In the genomic region with DNA sequence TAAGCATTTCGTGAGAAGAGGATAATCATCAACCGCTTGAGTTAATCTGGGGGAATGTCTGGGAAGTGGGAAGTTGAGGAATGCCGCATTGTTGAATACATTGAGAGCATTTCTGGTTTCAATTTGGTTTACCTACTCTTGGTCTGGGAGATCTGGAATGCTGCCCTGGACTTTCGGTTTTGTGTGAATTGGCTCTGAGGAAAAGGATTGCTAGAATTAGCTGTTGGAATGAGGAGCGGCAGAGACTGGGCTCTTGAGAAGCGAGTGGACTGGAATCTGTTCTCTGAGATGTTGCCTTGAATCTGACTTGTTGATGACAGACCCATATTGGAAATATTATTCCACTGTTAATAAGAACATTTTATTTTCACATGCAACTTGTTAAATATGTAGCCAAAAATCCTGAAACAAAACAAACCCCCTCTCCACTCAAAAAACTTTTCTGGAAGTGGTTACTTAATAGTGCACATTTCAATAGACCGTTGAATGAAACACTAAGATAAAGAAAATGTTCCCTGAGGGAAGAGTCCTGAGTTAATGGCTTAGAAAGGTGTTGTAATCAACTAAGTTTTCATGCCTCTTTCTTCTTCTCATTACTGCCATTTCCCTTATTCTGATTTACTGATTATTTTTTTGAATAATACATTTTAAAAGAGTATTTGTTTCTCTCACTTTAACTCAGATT, we compare ENCODE assay signal across 14 cellular contexts. TPM values are rescaled to one million over a fixed set of nuclear protein-coding genes. Genes with fewer than 3 reads are reported as not detected.
DNase-seq lines count a peak whose midpoint lies in the region; ATAC-seq, FAIRE-seq and TF ChIP-seq lines count a peak whose summit lies in the region.
"Had no signal": no experiment of that assay in that cellular context is flagged by ENCODE, and none has a peak within 500 bp of the region (broad histone marks: within the 10 kb centered on the region; RNA-seq: fewer than 3 reads in every experiment).

No MANE protein-coding gene starts in this region.

- H3K27ac ChIP-seq in pancreas, result peak overlapping the region in 1 of 4 donors; percentile 18
- H3K27ac ChIP-seq in OCI-LY7 (ENCODE audit: low read depth, low read length, poor library complexity, severe bottlenecking), result no peak overlapping the region

- intact Hi-C loops in pancreas (cut with DNase I), result no loop called here
- intact Hi-C loops in OCI-LY7 (cut with micrococcal nuclease; ENCODE audit: unreplicated experiment), result no loop called here

- no peak overlapping the region for H2AFZ ChIP-seq in OCI-LY7 (ENCODE audit: low read length)

- ATAC-seq in pancreas (peak in 3 of 4 donors; percentile 65 to 75 (median 67)), GM18909 (IDR thresholded peaks at IDR 0.05; ENCODE audit: poor library complexity, unreplicated experiment) (no peak), HG03432 (IDR thresholded peaks at IDR 0.05; ENCODE audit: unreplicated experiment) (no peak)
- ATAC-seq: CD8-positive, alpha-beta T cell had no signal

- no peaks in the 10 kb centered on the region for H3K79me2 ChIP-seq in OCI-LY7 (ENCODE audit: insufficient read depth, low read depth, low read length)

- 43 to 53% methylated on average over 7 of the region's 7 CpGs for WGBS in pancreas, 2 donors

- no peaks in the 10 kb centered on the region for H3K9me2 ChIP-seq in OCI-LY7 (ENCODE audit: insufficient read depth, low read length)

- CTCF ChIA-PET in OCI-LY7 (lab: Charles Lee; ENCODE audit: unreplicated experiment), result no interaction called here

- no peaks in the 10 kb centered on the region for H3K27me3 ChIP-seq in pancreas

- DNase-seq in AG09309 (ENCODE audit: low read depth) (peak; percentile 92), glomerular visceral epithelial cell (ENCODE audit: extremely low spot score) (peak; percentile 96), pancreas (peak in 4 of 6 donors; percentile 18 to 50 (median 22)), OCI-LY7 (ENCODE audit: low spot score) (no peak)
- no peak for DNase-seq in central memory CD4-positive, alpha-beta T cell
- DNase-seq: activated CD8-positive, alpha-beta memory T cell treated with anti-CD3 and anti-CD28 coated beads, Interleukin-2, amount 50 U/mL, for 4 hours; CD8-positive, alpha-beta T cell; effector memory CD4-positive, alpha-beta T cell; NCI-H1092; occipital lobe; stimulated activated naive CD4-positive, alpha-beta T cell had no signal

- no peak for TF ChIP-seq CTCF in AG09309 (IDR thresholded peaks at IDR 0.05; ENCODE audit: control insufficient read depth, insufficient read depth, low read depth, low read length, missing control alignments)
- TF ChIP-seq CTCF in WI38 (IDR thresholded peaks at IDR 0.05; ENCODE audit: low read depth, low read length), result no peak
- no peak for TF ChIP-seq CTCF in pancreas (IDR thresholded peaks at IDR 0.05)
- no peak for TF ChIP-seq CTCF in OCI-LY7 (conservative IDR thresholded peaks at IDR 0.05; ENCODE audit: low read length)

- H3K4me2 ChIP-seq in OCI-LY7 (ENCODE audit: low read length), result no peak overlapping the region

- BruUV-seq in OCI-LY7 (replicated peaks; lab: Mats Ljungman, UMichigan), result no TSS peak

- H3K9me3 ChIP-seq in pancreas (no peaks in the 10 kb centered on the region), OCI-LY7 (ENCODE audit: low read length) (no peaks in the 10 kb centered on the region)

- H3K36me3 ChIP-seq in pancreas (no peaks in the 10 kb centered on the region), OCI-LY7 (ENCODE audit: insufficient read depth, low read length) (no peaks in the 10 kb centered on the region)

- H3K4me1 ChIP-seq in pancreas, result peaks cover 10 to 22% (median 13%) of the 10 kb centered on the region in 3 donors
- H3K4me1 ChIP-seq in OCI-LY7 (ENCODE audit: insufficient read depth, low read length, poor library complexity, severe bottlenecking), result no peaks in the 10 kb centered on the region

- peak; percentile 34 for FAIRE-seq in pancreas (lab: Jason Lieb, UNC)

- H3K4me3 ChIP-seq in AG09309 (ENCODE audit: control insufficient read depth, low read depth, low read length) (peak overlapping the region; percentile 2; the same call in 1 of the 2 replicates), WI38 (ENCODE audit: low read depth, low read length) (peak overlapping the region; percentile 31), pancreas (no peak overlapping the region), OCI-LY7 (ENCODE audit: low read depth, low read length, poor library complexity, severe bottlenecking) (no peak overlapping the region)

- POLR2A ChIA-PET in OCI-LY7 (lab: Charles Lee), result interaction anchor here (0.7 kb wide), 1 partner anchor 150 kb away, joined by 3 read pairs; no protein-coding TSS in a partner anchor

- no peaks in the 10 kb centered on the region for H4K20me1 ChIP-seq in OCI-LY7 (ENCODE audit: insufficient read depth, low read length)

RNA-seq across cellular contexts. Expression of a gene that starts 50.8 kb away (rescaled TPM):
- total RNA-seq in pancreas, result 10 to 100 TPM; 14.5 to 30.4 (median 17.1) TPM
- 10 to 100 TPM; 28.7 to 50.7 TPM for polyA plus RNA-seq in pancreas
- total RNA-seq in OCI-LY7 (2014; rRNA removed; shearing (Covaris generic)), result not detected in 2 replicates
- not detected in 2 replicates for total RNA-seq in OCI-LY7 (2022)

Comparison
In these comparisons a context has a peak if more than half of its experiments do, and no peak if none do; other contexts are left out.
1. DNase-seq: peak in AG09309 (single experiment), glomerular visceral epithelial cell (single experiment) and pancreas (4 of 6); none in OCI-LY7 (single experiment) and central memory CD4-positive, alpha-beta T cell (single experiment).
2. H3K4me3 ChIP-seq: peak in AG09309 (single experiment) and WI38 (single experiment); none in pancreas (0 of 4) and OCI-LY7 (single experiment).
3. ATAC-seq: peak in pancreas (3 of 4); none in GM18909 (single experiment) and HG03432 (single experiment).
4. RNA of a gene that starts 50.8 kb away (total RNA-seq): 14.5 to 30.4 TPM in pancreas; not detected in OCI-LY7; every median in the first group is over 10 times any median in the second.